Comparison of ENCODE assay signal across 8 cellular contexts in the genomic region with DNA sequence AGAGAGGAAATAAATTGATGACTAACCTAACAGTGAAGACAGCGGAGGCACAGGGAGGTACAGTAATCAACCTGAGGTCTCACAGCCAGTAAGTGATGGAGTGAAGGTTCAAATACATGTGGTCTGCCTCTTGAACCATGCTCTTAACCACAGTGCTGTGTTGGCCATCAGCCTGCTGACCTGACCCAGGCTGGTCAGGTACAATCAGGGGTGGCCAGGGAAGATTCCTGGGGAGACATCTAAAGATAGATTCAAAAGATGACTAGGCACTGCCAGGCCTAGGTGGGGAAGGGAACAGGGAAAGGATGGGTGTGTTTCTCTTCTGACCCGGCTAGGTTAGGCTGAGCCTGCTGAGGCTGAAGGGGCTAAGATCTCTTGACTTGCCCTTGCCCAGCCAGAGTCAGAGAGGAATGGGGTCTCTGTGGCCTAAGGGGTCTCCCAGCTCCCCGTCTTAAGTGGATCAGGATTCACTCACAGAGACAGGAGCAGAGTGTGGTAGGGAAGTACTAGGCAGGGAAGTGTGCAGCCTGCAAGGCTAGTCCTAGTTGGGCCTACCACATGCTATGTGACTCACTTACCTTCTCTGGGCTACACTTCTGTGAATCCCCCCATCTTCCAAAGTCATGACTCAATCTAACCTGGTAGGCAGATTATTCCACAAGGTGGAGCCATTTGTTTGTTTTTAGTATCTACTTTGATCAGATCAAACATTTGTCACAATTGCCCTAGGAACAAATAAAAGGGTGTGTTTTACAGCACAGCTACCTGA. TPM values are rescaled to one million over a fixed set of nuclear protein-coding genes. Genes with fewer than 3 reads are reported as not detected.
A peak's percentile ranks its signal among the peaks of the same experiment; 100 is the strongest.
DNase-seq lines count a peak whose midpoint lies in the region; ATAC-seq and TF ChIP-seq lines count a peak whose summit lies in the region.

No MANE protein-coding gene starts in this region.

- peak overlapping the region; percentile 42 for H3K27ac ChIP-seq in CD4-positive, CD25-positive, alpha-beta regulatory T cell (ENCODE audit: insufficient read depth, low read length, poor library complexity, severe bottlenecking)
- H3K27ac ChIP-seq in GM23248 (no peak overlapping the region), spleen (peak overlapping the region in 1 of 8 donors; percentile 1)

- no peak overlapping the region for H3K4me3 Mint-ChIP-seq in CD4-positive, CD25-positive, alpha-beta regulatory T cell
- H3K4me3 Mint-ChIP-seq in activated T-helper 2 cell treated with anti-CD3 and anti-CD28 coated beads, Interferon-gamma antibody, Interleukin-2, Interleukin-4, amounts not matched to agents 10 μg/mL and 5 μg/mL and 100 μg/mL, durations not matched to agents 14 hours and 24 hours and 36 hours (ENCODE audit: low read depth): no peak overlapping the region

- no peak for TF ChIP-seq POLR2A in spleen (IDR thresholded peaks at IDR 0.05)

- no peaks in the 10 kb centered on the region for H3K9me3 Mint-ChIP-seq in CD4-positive, CD25-positive, alpha-beta regulatory T cell
- H3K9me3 Mint-ChIP-seq in activated T-helper 2 cell treated with anti-CD3 and anti-CD28 coated beads, Interferon-gamma antibody, Interleukin-2, Interleukin-4, amounts not matched to agents 10 μg/mL and 5 μg/mL and 100 μg/mL, durations not matched to agents 14 hours and 24 hours and 36 hours: no peaks in the 10 kb centered on the region

- H3K79me2 ChIP-seq in GM23248 (ENCODE audit: insufficient read depth): no peaks in the 10 kb centered on the region

- no peak overlapping the region for H3K4me2 ChIP-seq in GM23248 (ENCODE audit: unreplicated experiment)

- H3K4me1 ChIP-seq in CD4-positive, CD25-positive, alpha-beta regulatory T cell (ENCODE audit: control insufficient read depth, insufficient read depth, low read length, poor library complexity, severe bottlenecking): peaks cover 3% of the 10 kb centered on the region
- peaks cover 9% of the 10 kb centered on the region for H3K4me1 ChIP-seq in GM23248 (ENCODE audit: insufficient read depth)
- peaks cover 10 to 51% (median 30%) of the 10 kb centered on the region in 6 donors for H3K4me1 ChIP-seq in spleen

- no peaks in the 10 kb centered on the region for H3K27me3 Mint-ChIP-seq in CD4-positive, CD25-positive, alpha-beta regulatory T cell
- no peaks in the 10 kb centered on the region for H3K27me3 Mint-ChIP-seq in activated T-helper 2 cell treated with anti-CD3 and anti-CD28 coated beads, Interferon-gamma antibody, Interleukin-2, Interleukin-4, amounts not matched to agents 10 μg/mL and 5 μg/mL and 100 μg/mL, durations not matched to agents 14 hours and 24 hours and 36 hours (ENCODE audit: low read depth)

- no peaks in the 10 kb centered on the region for H3K9me2 ChIP-seq in GM23248 (ENCODE audit: insufficient read depth)

- peak; percentile 41 to 79 (median 68) for TF ChIP-seq CTCF in spleen (IDR thresholded peaks at IDR 0.05 in 8 of 11, conservative IDR thresholded peaks at IDR 0.05 in 3 of 11)

- peak overlapping the region; percentile 11; the same call in 1 of the 2 replicates for H3K9ac ChIP-seq in GM23248

- in situ Hi-C loops in GM23248 (cut with MboI): no loop called here

- peaks cover 19% of the 10 kb centered on the region for H3K36me3 ChIP-seq in CD4-positive, CD25-positive, alpha-beta regulatory T cell (ENCODE audit: control insufficient read depth, insufficient read depth, low read length)
- no peaks in the 10 kb centered on the region for H3K36me3 ChIP-seq in GM23248 (ENCODE audit: low read depth)
- H3K36me3 ChIP-seq in spleen: peaks cover 0 to 57% (median 3%) of the 10 kb centered on the region in 6 donors

- peaks cover 35% of the 10 kb centered on the region for H3K36me3 Mint-ChIP-seq in CD4-positive, CD25-positive, alpha-beta regulatory T cell
- peaks cover 35% of the 10 kb centered on the region for H3K36me3 Mint-ChIP-seq in activated T-helper 2 cell treated with anti-CD3 and anti-CD28 coated beads, Interferon-gamma antibody, Interleukin-2, Interleukin-4, amounts not matched to agents 10 μg/mL and 5 μg/mL and 100 μg/mL, durations not matched to agents 14 hours and 24 hours and 36 hours (ENCODE audit: low read depth)

- intact Hi-C loops in activated T-helper 2 cell treated with anti-CD3 and anti-CD28 coated beads, Interferon-gamma antibody, Interleukin-2, Interleukin-4, amounts not matched to agents 10 μg/mL and 5 μg/mL and 100 μg/mL, durations not matched to agents 14 hours and 24 hours and 36 hours (cut with micrococcal nuclease): loop anchor here (1.0 to 2.0 kb wide), 3 partner anchors 22 to 119 kb away; a partner anchor contains a TSS
- intact Hi-C loops in spleen (cut with DNase I; ENCODE audit: low total_unique reads): loop anchor here (5.0 kb wide), 1 partner anchor 120 kb away; no protein-coding TSS in a partner anchor

- no peaks in the 10 kb centered on the region for H3K27me3 ChIP-seq in CD4-positive, CD25-positive, alpha-beta regulatory T cell (ENCODE audit: control insufficient read depth, insufficient read depth, low read length)
- H3K27me3 ChIP-seq in GM23248 (replicated peaks; ENCODE audit: insufficient read depth) (no peaks in the 10 kb centered on the region), spleen (replicated peaks in 1 of 7) (no peaks in the 10 kb centered on the region)

- peak; percentile 80 to 86 for ATAC-seq in CD4-positive, CD25-positive, alpha-beta regulatory T cell (ENCODE audit: low read depth in 2 of 2)
- ATAC-seq in HG03095 (IDR thresholded peaks at IDR 0.05; ENCODE audit: unreplicated experiment): no peak

- H4K20me1 ChIP-seq in GM23248 (ENCODE audit: insufficient read depth): no peaks in the 10 kb centered on the region

- H2AFZ ChIP-seq in GM23248: no peak overlapping the region

- WGBS in GM23248 (ENCODE audit: low coverage in 1 of 2, low lambda C conversion rate in 2 of 2, missing lambda C conversion rate in 2 of 2), 2 experiments: 93 to 94% methylated on average over 3 of the region's 3 CpGs
- WGBS in spleen, 5 donors: 89 to 98% (median 89%) methylated on average over 3 of the region's 3 CpGs

- H3K27ac Mint-ChIP-seq in CD4-positive, CD25-positive, alpha-beta regulatory T cell: peak overlapping the region; percentile 53 to 90 (median 88)
- H3K27ac Mint-ChIP-seq in activated T-helper 2 cell treated with anti-CD3 and anti-CD28 coated beads, Interferon-gamma antibody, Interleukin-2, Interleukin-4, amounts not matched to agents 10 μg/mL and 5 μg/mL and 100 μg/mL, durations not matched to agents 14 hours and 24 hours and 36 hours: peak overlapping the region; percentile 79

- no peaks in the 10 kb centered on the region for H3K9me3 ChIP-seq in CD4-positive, CD25-positive, alpha-beta regulatory T cell (ENCODE audit: control insufficient read depth in 2 of 2, low read length in 2 of 2)
- H3K9me3 ChIP-seq in GM23248 (ENCODE audit: low read depth) (no peaks in the 10 kb centered on the region), spleen (no peaks in the 10 kb centered on the region)

- DNase-seq in CD4-positive, CD25-positive, alpha-beta regulatory T cell: peak; percentile 32 to 77 (median 73)
- DNase-seq in GM23248 (peak; percentile 80), NCI-H69 (lab: John Stamatoyannopoulos, UW) (peak; percentile 79), germinal center (ENCODE audit: low spot score) (peak; percentile 66), spleen (no peak), mucosa of gallbladder (ENCODE audit: low spot score) (no peak)
- DNase-seq in activated T-helper 2 cell treated with anti-CD3 and anti-CD28 coated beads, Interferon-gamma antibody, Interleukin-2, Interleukin-4, amounts not matched to agents 10 μg/mL and 5 μg/mL and 100 μg/mL, durations not matched to agents 14 hours and 24 hours and 36 hours (ENCODE audit: low spot score): no peak

- H3K4me3 ChIP-seq in CD4-positive, CD25-positive, alpha-beta regulatory T cell (ENCODE audit: low read depth, low read length): no peak overlapping the region
- H3K4me3 ChIP-seq in GM23248 (no peak overlapping the region), spleen (no peak overlapping the region)

- H3K4me1 Mint-ChIP-seq in CD4-positive, CD25-positive, alpha-beta regulatory T cell: peaks cover 6 to 15% (median 13%) of the 10 kb centered on the region in 4 donors
- H3K4me1 Mint-ChIP-seq in activated T-helper 2 cell treated with anti-CD3 and anti-CD28 coated beads, Interferon-gamma antibody, Interleukin-2, Interleukin-4, amounts not matched to agents 10 μg/mL and 5 μg/mL and 100 μg/mL, durations not matched to agents 14 hours and 24 hours and 36 hours (ENCODE audit: low read depth): peaks cover 23% of the 10 kb centered on the region

- no peaks in the 10 kb centered on the region for H3F3A ChIP-seq in GM23248 (ENCODE audit: insufficient read depth)

RNA-seq across cellular contexts. Expression of a gene that starts 10.4 kb away (rescaled TPM):
- 98.6 TPM for total RNA-seq in CD4-positive, CD25-positive, alpha-beta regulatory T cell
- 10 to 100 TPM; 12.8 to 14.7 (median 13.5) TPM for polyA plus RNA-seq in CD4-positive, CD25-positive, alpha-beta regulatory T cell
- 26.5 and 31.9 TPM in 2 replicates for total RNA-seq in GM23248 (2014; rRNA removed; shearing (Covaris generic))
- polyA plus RNA-seq in GM23248 (2016; fragmentation: Nextera tagmentation; extraction: Ambion mirVana) (23.6 and 25.0 TPM in 2 replicates), spleen (10 to 100 TPM; 19.4 to 49.4 (median 29.7) TPM)
- 191 and 202 TPM in 2 replicates for total RNA-seq in activated T-helper 2 cell treated with anti-CD3 and anti-CD28 coated beads, Interferon-gamma antibody, Interleukin-2, Interleukin-4, amounts not matched to agents 10 μg/mL and 5 μg/mL and 100 μg/mL, durations not matched to agents 14 hours and 24 hours and 36 hours
- total RNA-seq in spleen (100 to 1,000 TPM in 1 of 7 donors, 10 to 100 TPM in 6; 47.6 to 104 (median 64.0) TPM), mucosa of gallbladder (257 TPM)

RNA-seq across cellular contexts. Expression of a gene that starts 22.0 kb away (rescaled TPM):
- total RNA-seq in CD4-positive, CD25-positive, alpha-beta regulatory T cell: 21.1 TPM
- 1 to 10 TPM; 3.6 to 7.7 (median 5.3) TPM for polyA plus RNA-seq in CD4-positive, CD25-positive, alpha-beta regulatory T cell
- total RNA-seq in GM23248 (2014; rRNA removed; shearing (Covaris generic)): 3.9 and 4.0 TPM in 2 replicates
- 4.4 and 5.3 TPM in 2 replicates for polyA plus RNA-seq in GM23248 (2016; fragmentation: Nextera tagmentation; extraction: Ambion mirVana)
- total RNA-seq in activated T-helper 2 cell treated with anti-CD3 and anti-CD28 coated beads, Interferon-gamma antibody, Interleukin-2, Interleukin-4, amounts not matched to agents 10 μg/mL and 5 μg/mL and 100 μg/mL, durations not matched to agents 14 hours and 24 hours and 36 hours: 17.4 and 19.6 TPM in 2 replicates
- total RNA-seq in spleen: 10 to 100 TPM in 3 of 7 donors, 1 to 10 TPM in 4; 8.9 to 11.8 (median 10.0) TPM
- polyA plus RNA-seq in spleen: 1 to 10 TPM in 2 of 3 donors, under 1 TPM in 1; 0.54 to 2.4 (median 1.2) TPM
- 10.2 TPM for total RNA-seq in mucosa of gallbladder

Comparison
In these comparisons a context has a peak if more than half of its experiments do, and no peak if none do; other contexts are left out.
1. DNase-seq: peak in CD4-positive, CD25-positive, alpha-beta regulatory T cell (3 of 3), GM23248 (single experiment), NCI-H69 (single experiment) and germinal center (single experiment); none in activated T-helper 2 cell treated with anti-CD3 and anti-CD28 coated beads, Interferon-gamma antibody, Interleukin-2, Interleukin-4, amounts not matched to agents 10 μg/mL and 5 μg/mL and 100 μg/mL, durations not matched to agents 14 hours and 24 hours and 36 hours (single experiment), spleen (single experiment) and mucosa of gallbladder (single experiment).